1 cellular context compared by ENCODE assay signal in genomic region chr10:12180221-12180974, GRCh38.
TF ChIP-seq lines count a peak whose summit lies in the region.

No MANE protein-coding gene starts in this region.

TF ChIP-seq in K562, 482 proteins besides CTCF, POLR2A, EP300 and RAD21:
- TF ChIP-seq ZNF699 (CRISPR knock-in tag; IDR thresholded peaks at IDR 0.05; ENCODE audit: insufficient replicate concordance), result no peak
- TF ChIP-seq THAP7 (CRISPR knock-in tag; IDR thresholded peaks at IDR 0.05), result no peak
- TF ChIP-seq CCNT2 (IDR thresholded peaks at IDR 0.05; ENCODE audit: borderline replicate concordance, extremely low read depth, insufficient read length, low read depth, low read length), result no peak
- TF ChIP-seq TCFL5 (CRISPR knock-in tag; conservative IDR thresholded peaks at IDR 0.05), result no peak
- TF ChIP-seq HNRNPL (IDR thresholded peaks at IDR 0.05; ENCODE audit: low read depth, low read length), result no peak
- no peak for TF ChIP-seq PHB2 (IDR thresholded peaks at IDR 0.05; ENCODE audit: low read depth)
- no peak for TF ChIP-seq ZKSCAN1 (IDR thresholded peaks at IDR 0.05; ENCODE audit: low read depth, low read length)
- TF ChIP-seq ZNF354B (CRISPR knock-in tag; IDR thresholded peaks at IDR 0.05), result no peak
- no peak for TF ChIP-seq SMARCB1 (IDR thresholded peaks at IDR 0.05; ENCODE audit: insufficient read length, low read depth)
- no peak for TF ChIP-seq POLR2AphosphoS2 (IDR thresholded peaks at IDR 0.05; ENCODE audit: low read length)
- no peak for TF ChIP-seq WHSC1 (IDR thresholded peaks at IDR 0.05; ENCODE audit: low read length)
- TF ChIP-seq ZNF695 (CRISPR knock-in tag; IDR thresholded peaks at IDR 0.05), result no peak
- TF ChIP-seq THAP12 (CRISPR knock-in tag; IDR thresholded peaks at IDR 0.05), result no peak
- no peak for TF ChIP-seq MED1 (CRISPR knock-in tag; IDR thresholded peaks at IDR 0.05; ENCODE audit: borderline replicate concordance)
- TF ChIP-seq NR0B1 (IDR thresholded peaks at IDR 0.05; ENCODE audit: partially characterized antibody), result no peak
- no peak for TF ChIP-seq ZNF140 (CRISPR knock-in tag; IDR thresholded peaks at IDR 0.05)
- TF ChIP-seq ZNF280A (IDR thresholded peaks at IDR 0.05; ENCODE audit: low read depth, partially characterized antibody), result no peak
- TF ChIP-seq ZNF609 (CRISPR knock-in tag; IDR thresholded peaks at IDR 0.05; ENCODE audit: borderline replicate concordance), result no peak
- TF ChIP-seq ZBTB9 (CRISPR knock-in tag; IDR thresholded peaks at IDR 0.05), result no peak
